Comparison of ENCODE assay signal across 8 cellular contexts in genomic region chr1:33348676-33349080, GRCh38. TPM values are rescaled to one million over a fixed set of nuclear protein-coding genes. Genes with fewer than 3 reads are reported as not detected.
DNase-seq lines count a peak whose midpoint lies in the region; ATAC-seq lines count a peak whose summit lies in the region.

No MANE protein-coding gene starts in this region.

- H3K27me3 Mint-ChIP-seq in activated T-helper 17 cell treated with anti-CD3 and anti-CD28 coated beads, Interleukin-2, amount 50 U/mL, for 72 hours = no peaks in the 10 kb centered on the region

- ATAC-seq in activated T-helper 17 cell treated with anti-CD3 and anti-CD28 coated beads, Interleukin-2, amount 50 U/mL, for 72 hours (replicated peaks) = peak; percentile 35
- ATAC-seq in left ventricle myocardium superior (peak; percentile 12), GM18861 (IDR thresholded peaks at IDR 0.05; ENCODE audit: unreplicated experiment) (no peak), HG02840 (IDR thresholded peaks at IDR 0.05; ENCODE audit: low FRiP score, unreplicated experiment) (no peak)

- peaks cover 33% of the 10 kb centered on the region for H3K4me1 Mint-ChIP-seq in activated T-helper 17 cell treated with anti-CD3 and anti-CD28 coated beads, Interleukin-2, amount 50 U/mL, for 72 hours

- H3K4me2 ChIP-seq in skeletal muscle satellite cell (ENCODE audit: low read length) = peak overlapping the region; percentile 94

- intact Hi-C loops in left ventricle myocardium superior (cut with micrococcal nuclease) = no loop called here

- DNase-seq in activated effector memory CD4-positive, alpha-beta T cell treated with anti-CD3 and anti-CD28 coated beads, Interleukin-2, amount 50 U/mL, for 16 hours = peak; percentile 74
- DNase-seq in activated effector memory CD4-positive, alpha-beta T cell treated with Interleukin-2 at 50 U/mL for 16 hours = no peak
- DNase-seq in left ventricle myocardium superior (no peak), ureter (ENCODE audit: low spot score) (no peak)

- H3K27me3 ChIP-seq in skeletal muscle satellite cell (ENCODE audit: control insufficient read depth, insufficient read depth, low read length) = no peaks in the 10 kb centered on the region

- H3K4me1 ChIP-seq in skeletal muscle satellite cell (ENCODE audit: control insufficient read depth, insufficient read depth, low read length) = peaks cover 50% of the 10 kb centered on the region

- H3K4me3 ChIP-seq in skeletal muscle satellite cell (ENCODE audit: low read length) = peak overlapping the region; percentile 80

- H3K9ac ChIP-seq in skeletal muscle satellite cell (ENCODE audit: low read depth, low read length) = peak overlapping the region; percentile 93

- H3K9me3 Mint-ChIP-seq in activated T-helper 17 cell treated with anti-CD3 and anti-CD28 coated beads, Interleukin-2, amount 50 U/mL, for 72 hours = no peaks in the 10 kb centered on the region

- H3K4me3 Mint-ChIP-seq in activated T-helper 17 cell treated with anti-CD3 and anti-CD28 coated beads, Interleukin-2, amount 50 U/mL, for 72 hours = peak overlapping the region; percentile 94

- no peaks in the 10 kb centered on the region for H3K9me3 ChIP-seq in skeletal muscle satellite cell (replicated peaks; ENCODE audit: low read length)

- H3K27ac Mint-ChIP-seq in activated T-helper 17 cell treated with anti-CD3 and anti-CD28 coated beads, Interleukin-2, amount 50 U/mL, for 72 hours = peak overlapping the region; percentile 95

- peaks cover 55% of the 10 kb centered on the region for H3K36me3 Mint-ChIP-seq in activated T-helper 17 cell treated with anti-CD3 and anti-CD28 coated beads, Interleukin-2, amount 50 U/mL, for 72 hours (ENCODE audit: low read depth)

- H3K36me3 ChIP-seq in skeletal muscle satellite cell (ENCODE audit: insufficient read depth, low read length) = peaks cover 41% of the 10 kb centered on the region

RNA-seq across cellular contexts. Expression of gene A3GALT2, which starts 27.8 kb away (rescaled TPM):
- total RNA-seq in activated T-helper 17 cell treated with anti-CD3 and anti-CD28 coated beads, Interleukin-2, amount 50 U/mL, for 72 hours = not detected
- total RNA-seq in left ventricle myocardium superior = not detected
- not detected in 2 replicates for total RNA-seq in skeletal muscle satellite cell (2012; rRNA removed)
- not detected for total RNA-seq in ureter

Comparison
In these comparisons a context has a peak if more than half of its experiments do, and no peak if none do; other contexts are left out.
1. ATAC-seq: peak in activated T-helper 17 cell treated with anti-CD3 and anti-CD28 coated beads, Interleukin-2, amount 50 U/mL, for 72 hours (single experiment) and left ventricle myocardium superior (single experiment); none in GM18861 (single experiment) and HG02840 (single experiment).